9 cellular contexts compared by ENCODE assay signal in the genomic region with DNA sequence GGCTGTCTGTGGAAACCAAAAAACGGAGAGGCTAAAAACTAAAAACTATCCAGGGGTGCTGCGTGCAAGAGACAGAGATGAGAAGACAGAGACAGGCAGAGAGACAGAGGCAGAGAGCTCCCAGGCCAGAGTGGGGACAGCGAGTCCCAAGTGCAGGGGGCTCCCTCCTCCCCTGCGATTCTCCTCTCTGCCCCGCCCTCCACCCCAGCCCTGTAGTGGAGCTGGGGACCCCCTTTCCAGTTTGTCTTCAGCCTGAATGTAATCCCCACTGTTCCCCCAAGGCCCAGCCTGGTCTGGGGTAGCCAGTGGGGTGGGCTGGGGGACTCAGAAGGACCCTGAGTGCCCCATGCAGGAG. TPM values are rescaled to one million over a fixed set of nuclear protein-coding genes. Genes with fewer than 3 reads are reported as not detected.
DNase-seq lines count a peak whose midpoint lies in the region; ATAC-seq, FAIRE-seq and TF ChIP-seq lines count a peak whose summit lies in the region.
"Had no signal": no experiment of that assay in that cellular context is flagged by ENCODE, and none has a peak within 500 bp of the region (broad histone marks: within the 10 kb centered on the region; RNA-seq: fewer than 3 reads in every experiment).

No MANE protein-coding gene starts in this region.

- TF ChIP-seq POLR2A in K562 (conservative IDR thresholded peaks at IDR 0.05) (no peak), tibial nerve (IDR thresholded peaks at IDR 0.05) (no peak)

- no peak for ATAC-seq in activated T-cell treated with anti-CD3 and anti-CD28 coated beads, Interleukin-2, amount 50 U/mL, for 72 hours (replicated peaks in 1 of 2)
- ATAC-seq in K562 (no peak), lung (ENCODE audit: insufficient read depth, low FRiP score) (no peak), GM18867 (IDR thresholded peaks at IDR 0.05; ENCODE audit: unreplicated experiment) (no peak)

- peaks cover 97% of the 10 kb centered on the region for H3K79me2 ChIP-seq in K562 (ENCODE audit: control insufficient read depth, insufficient read depth, low read length)

- TF ChIP-seq RAD21 in K562 (CRISPR knock-in tag; conservative IDR thresholded peaks at IDR 0.05 in 1 of 2, IDR thresholded peaks at IDR 0.05 in 1 of 2): no peak

- POLR2A ChIA-PET in K562 (lab: Yijun Ruan, JAX): interaction anchor here (1.0 kb wide), 1 partner anchor 9 kb away, joined by 5 read pairs; no protein-coding TSS in a partner anchor

- no peaks in the 10 kb centered on the region for H3K9me1 ChIP-seq in K562 (ENCODE audit: control insufficient read depth, insufficient read depth, low read length)

- H3K36me3 ChIP-seq in K562 (ENCODE audit: control insufficient read depth, insufficient read depth, low read length) (peaks cover 40% of the 10 kb centered on the region; the same call in 2 of the 3 replicates), lung (ENCODE audit: control insufficient read depth in 2 of 2, insufficient read depth in 2 of 2, low read length in 2 of 2) (peaks cover 0 to 3% of the 10 kb centered on the region in 2 donors), tibial nerve (no peaks in the 10 kb centered on the region)

- H3K9ac ChIP-seq in K562 (ENCODE audit: insufficient read depth in 1 of 2, low read depth in 2 of 2, low read length in 2 of 2): peak overlapping the region; percentile 83 to 95

- no peaks in the 10 kb centered on the region for H3K36me3 Mint-ChIP-seq in activated T-cell treated with anti-CD3 and anti-CD28 coated beads, Interleukin-2, amount 50 U/mL, for 72 hours (ENCODE audit: insufficient read depth in 2 of 2)

- peaks cover 35% of the 10 kb centered on the region for H4K20me1 ChIP-seq in K562 (replicated peaks; ENCODE audit: control insufficient read depth, insufficient read depth, low read length)

- DNase-seq in activated T-cell treated with anti-CD3 and anti-CD28 coated beads, Interleukin-2, amount 50 U/mL, for 72 hours: no peak
- DNase-seq in activated T-cell treated with anti-CD3 and anti-CD28 coated beads, Interleukin-2, amount 50 U/mL, for 1 hour: no peak
- peak in 2 of 4 experiments; percentile 41 to 47 for DNase-seq in K562 (ENCODE audit: extremely low read depth in 1 of 4, low spot score in 3 of 4)
- DNase-seq in lung (ENCODE audit: low spot score): no peak
- no peak for DNase-seq in tibial nerve (ENCODE audit: low spot score in 2 of 2)
- no peak for DNase-seq in GDM1 (lab: John Stamatoyannopoulos, UW)
- DNase-seq in ureter (ENCODE audit: low spot score): no peak

- H3K27ac Mint-ChIP-seq in activated T-cell treated with anti-CD3 and anti-CD28 coated beads, Interleukin-2, amount 50 U/mL, for 72 hours: no peak overlapping the region

- peak overlapping the region; percentile 57 to 70 for H3K4me3 Mint-ChIP-seq in activated T-cell treated with anti-CD3 and anti-CD28 coated beads, Interleukin-2, amount 50 U/mL, for 72 hours

- WGBS in K562 (ENCODE audit: insufficient coverage, low coverage, missing lambda C conversion rate): 4% methylated on average over 5 of the region's 5 CpGs
- 48 to 56% methylated on average over 5 of the region's 5 CpGs for WGBS in lung, 2 donors
- 33 to 38% methylated on average over 5 of the region's 5 CpGs for WGBS in tibial nerve, 2 donors

- H3K4me3 ChIP-seq in K562: peak overlapping the region; percentile 73
- no peak overlapping the region for H3K4me3 ChIP-seq in lung
- H3K4me3 ChIP-seq in tibial nerve: peak overlapping the region; percentile 87 to 99 (median 96)

- H3K4me1 ChIP-seq in K562 (replicated peaks in 1 of 2; ENCODE audit: control insufficient read depth in 2 of 2, insufficient read depth in 2 of 2, low read length in 2 of 2): peaks cover 59 to 86% of the 10 kb centered on the region in 2 experiments
- H3K4me1 ChIP-seq in lung (ENCODE audit: control insufficient read depth in 2 of 2, insufficient read depth in 2 of 2, low read length in 2 of 2): peaks cover 0 to 17% of the 10 kb centered on the region in 2 donors
- H3K4me1 ChIP-seq in tibial nerve: peaks cover 0 to 84% (median 34%) of the 10 kb centered on the region in 4 donors

- no peak overlapping the region for H2AFZ ChIP-seq in K562 (ENCODE audit: low read depth, low read length)

- CTCF ChIA-PET in K562 (lab: Yijun Ruan, JAX; ENCODE audit: low intra/inter-chr PET ratio): no interaction called here

- no peaks in the 10 kb centered on the region; a peak in 1 of 5 replicates for H3K27me3 ChIP-seq in K562 (ENCODE audit: control insufficient read depth in 2 of 2, insufficient read depth in 2 of 2, low read length in 2 of 2)
- no peaks in the 10 kb centered on the region for H3K27me3 ChIP-seq in lung (ENCODE audit: control insufficient read depth, insufficient read depth)
- H3K27me3 ChIP-seq in tibial nerve: no peaks in the 10 kb centered on the region

- H3K9me3 Mint-ChIP-seq in activated T-cell treated with anti-CD3 and anti-CD28 coated beads, Interleukin-2, amount 50 U/mL, for 72 hours: no peaks in the 10 kb centered on the region

- H3K9me3 ChIP-seq in K562 (replicated peaks; ENCODE audit: control insufficient read depth, insufficient read depth, low read depth, low read length) (no peaks in the 10 kb centered on the region), lung (ENCODE audit: control insufficient read depth in 2 of 2, insufficient read depth in 1 of 2, low read length in 1 of 2) (no peaks in the 10 kb centered on the region), tibial nerve (no peaks in the 10 kb centered on the region)

- peak overlapping the region; percentile 91 for H3K4me2 ChIP-seq in K562 (ENCODE audit: insufficient read depth, low read length)

- no peaks in the 10 kb centered on the region for H3K27me3 Mint-ChIP-seq in activated T-cell treated with anti-CD3 and anti-CD28 coated beads, Interleukin-2, amount 50 U/mL, for 72 hours (ENCODE audit: low read depth)

- no peak for FAIRE-seq in K562 (lab: Jason Lieb, UNC)
- FAIRE-seq: islet of Langerhans had no signal

- TF ChIP-seq EP300 in K562 (IDR thresholded peaks at IDR 0.05; ENCODE audit: low read length): no peak
- no peak for TF ChIP-seq EP300 in tibial nerve (IDR thresholded peaks at IDR 0.05)

- H3K4me1 Mint-ChIP-seq in activated T-cell treated with anti-CD3 and anti-CD28 coated beads, Interleukin-2, amount 50 U/mL, for 72 hours (ENCODE audit: low read depth): peaks cover 43% of the 10 kb centered on the region

- in situ Hi-C loops in K562 (cut with MboI): no loop called here

- no peak for TF ChIP-seq CTCF in K562 (IDR thresholded peaks at IDR 0.05 in 2 of 3, conservative IDR thresholded peaks at IDR 0.05 in 1 of 3; ENCODE audit: insufficient read depth in 2 of 3, low read depth in 1 of 3, low read length in 3 of 3)
- TF ChIP-seq CTCF in lung (IDR thresholded peaks at IDR 0.05; ENCODE audit: control extremely low read depth, extremely low read depth): no peak
- TF ChIP-seq CTCF in tibial nerve (IDR thresholded peaks at IDR 0.05): no peak

- intact Hi-C loops in K562 (cut with micrococcal nuclease): no loop called here

- BruUV-seq in K562 (replicated peaks; lab: Mats Ljungman, UMichigan): no TSS peak

- H3K27ac ChIP-seq in K562 (ENCODE audit: extremely low read depth, low read depth, low read length) (peak overlapping the region; percentile 97), lung (ENCODE audit: low read depth in 1 of 2, low read length in 1 of 2) (peak overlapping the region; percentile 86 to 95), tibial nerve (peak overlapping the region; percentile 97 to 100 (median 100))

TF ChIP-seq in K562, 482 proteins besides CTCF, POLR2A, EP300 and RAD21:
- TF ChIP-seq ZBTB7A (IDR thresholded peaks at IDR 0.05; ENCODE audit: borderline replicate concordance, control insufficient read depth, low read depth, low read length): 0 out of 2 replicates have a peak, but pooled peaks have one; percentile 49
- TF ChIP-seq, protein P1, sequence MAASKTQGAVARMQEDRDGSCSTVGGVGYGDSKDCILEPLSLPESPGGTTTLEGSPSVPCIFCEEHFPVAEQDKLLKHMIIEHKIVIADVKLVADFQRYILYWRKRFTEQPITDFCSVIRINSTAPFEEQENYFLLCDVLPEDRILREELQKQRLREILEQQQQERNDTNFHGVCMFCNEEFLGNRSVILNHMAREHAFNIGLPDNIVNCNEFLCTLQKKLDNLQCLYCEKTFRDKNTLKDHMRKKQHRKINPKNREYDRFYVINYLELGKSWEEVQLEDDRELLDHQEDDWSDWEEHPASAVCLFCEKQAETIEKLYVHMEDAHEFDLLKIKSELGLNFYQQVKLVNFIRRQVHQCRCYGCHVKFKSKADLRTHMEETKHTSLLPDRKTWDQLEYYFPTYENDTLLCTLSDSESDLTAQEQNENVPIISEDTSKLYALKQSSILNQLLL (CRISPR knock-in tag; IDR thresholded peaks at IDR 0.05; ENCODE audit: borderline replicate concordance): no peak
TF ChIP-seq in K562: peak in this region for 1.

RNA-seq across cellular contexts. Expression of a gene that starts 2.0 kb away (rescaled TPM):
- 10 to 100 TPM; 19.8 to 24.8 TPM for total RNA-seq in activated T-cell treated with anti-CD3 and anti-CD28 coated beads, Interleukin-2, amount 50 U/mL, for 72 hours
- total RNA-seq in K562 (2011; cell fraction: chromatin; rRNA removed; ENCODE audit: low replicate concordance): 66.4 and 156 TPM in 2 replicates
- total RNA-seq in K562 (2011; cell fraction: nucleolus; rRNA removed): 56.2 and 56.5 TPM in 2 replicates
- total RNA-seq in K562 (2011; cell fraction: nucleoplasm; rRNA removed): 46.9 and 54.0 TPM in 2 replicates
- total RNA-seq in K562 (2014; rRNA removed) (14.1 and 15.7 TPM in 2 replicates), K562 (2014; rRNA removed; fragmentation: Illumina TruSeq; extraction: Trizol) (3.0 and 3.7 TPM in 2 replicates), K562 (2015; rRNA removed; fragmentation: Illumina TruSeq; extraction: Trizol) (6.9 and 8.4 TPM in 2 replicates), K562 (2021) (57.3 and 62.1 TPM in 2 replicates), lung (100 to 1,000 TPM in 1 of 2 donors, 10 to 100 TPM in 1; 43.9 to 208 TPM), tibial nerve (100 to 1,000 TPM; 138 to 200 (median 160) TPM), ureter (141 TPM)
- polyA plus RNA-seq in K562 (2011; rRNA removed) (2.0 and 2.9 TPM in 2 replicates), K562 (2014; fragmentation: Illumina TruSeq; extraction: Trizol) (17.2 and 26.2 TPM in 2 replicates), K562 (2014; fragmentation: Nextera tagmentation; extraction: Ambion mirVana) (under 1 TPM; 0.71 to 0.99 TPM), K562 (2014; rRNA removed) (14.1 and 15.9 TPM in 2 replicates), lung (10 to 100 TPM; 40.4 to 55.6 TPM)
- 1.8 and 2.6 TPM in 2 replicates for polyA plus RNA-seq in K562 (2011; cell fraction: cytosol; rRNA removed)
- polyA plus RNA-seq in K562 (2011; cell fraction: nucleus; rRNA removed): 13.2 and 19.2 TPM in 2 replicates
- 20.3 and 20.4 TPM in 2 replicates for polyA plus RNA-seq in K562 (2012)
- 4.0 and 4.7 TPM in 2 replicates for polyA minus RNA-seq in K562 (2011; rRNA and poly(A)+ RNA removed)
- polyA minus RNA-seq in K562 (2011; cell fraction: cytosol; rRNA and poly(A)+ RNA removed): 14.5 and 19.9 TPM in 2 replicates
- 16.6 and 19.5 TPM in 2 replicates for polyA minus RNA-seq in K562 (2011; cell fraction: nucleus; rRNA and poly(A)+ RNA removed)
